Comparison of ENCODE assay signal across 9 cellular contexts in genomic region chr11:128685383-128686044, GRCh38. TPM values are rescaled to one million over a fixed set of nuclear protein-coding genes. Genes with fewer than 3 reads are reported as not detected.
DNase-seq lines count a peak whose midpoint lies in the region; ATAC-seq, FAIRE-seq and TF ChIP-seq lines count a peak whose summit lies in the region.
"Had no signal": no experiment of that assay in that cellular context is flagged by ENCODE, and none has a peak within 500 bp of the region (broad histone marks: within the 10 kb centered on the region; RNA-seq: fewer than 3 reads in every experiment).

No MANE protein-coding gene starts in this region.

- CTCF ChIA-PET in activated naive CD4-positive, alpha-beta T cell treated with anti-CD3 and anti-CD28 coated beads, Interleukin-2, amount 10 ng/mL, durations not matched to agents 7 days and 5 days (lab: Charles Lee) = interaction anchor here (1.5 to 2.8 kb wide), 2 partner anchors 53 to 68 kb away, joined by 4 to 8 read pairs; no protein-coding TSS in a partner anchor

- ATAC-seq in HG03469 (IDR thresholded peaks at IDR 0.05; ENCODE audit: unreplicated experiment) (no peak), GM19467 (IDR thresholded peaks at IDR 0.05; ENCODE audit: unreplicated experiment) (no peak)

- H3K9me3 Mint-ChIP-seq in activated naive CD4-positive, alpha-beta T cell treated with anti-CD3 and anti-CD28 coated beads, Interleukin-2, amount 10 ng/mL, durations not matched to agents 7 days and 5 days = no peaks in the 10 kb centered on the region
- peaks cover 9% of the 10 kb centered on the region for H3K9me3 Mint-ChIP-seq in astrocyte (ENCODE audit: unreplicated experiment)

- no peak overlapping the region for H3K9ac ChIP-seq in astrocyte (ENCODE audit: low read length)

- H3K4me3 ChIP-seq in astrocyte (ENCODE audit: insufficient read depth, low read depth, low read length) (no peak overlapping the region), suprapubic skin (peak overlapping the region; percentile 28), thyroid gland (replicated peaks in 1 of 3) (no peak overlapping the region)

- peaks cover 24% of the 10 kb centered on the region for H3K4me1 ChIP-seq in astrocyte (ENCODE audit: insufficient read depth, low read length)
- H3K4me1 ChIP-seq in suprapubic skin = peaks cover 45% of the 10 kb centered on the region
- H3K4me1 ChIP-seq in thyroid gland = peaks cover 26 to 36% of the 10 kb centered on the region in 2 donors

- H3K79me2 ChIP-seq in astrocyte (ENCODE audit: insufficient read depth, low read length) = no peaks in the 10 kb centered on the region

- H3K27ac Mint-ChIP-seq in activated naive CD4-positive, alpha-beta T cell treated with anti-CD3 and anti-CD28 coated beads, Interleukin-2, amount 10 ng/mL, durations not matched to agents 7 days and 5 days = no peak overlapping the region
- no peak overlapping the region for H3K27ac Mint-ChIP-seq in astrocyte (ENCODE audit: unreplicated experiment)

- no peak for TF ChIP-seq EP300 in suprapubic skin (IDR thresholded peaks at IDR 0.05)

- H3K4me1 Mint-ChIP-seq in activated naive CD4-positive, alpha-beta T cell treated with anti-CD3 and anti-CD28 coated beads, Interleukin-2, amount 10 ng/mL, durations not matched to agents 7 days and 5 days = peaks cover 46% of the 10 kb centered on the region
- H3K4me1 Mint-ChIP-seq in astrocyte (ENCODE audit: low read depth, unreplicated experiment) = peaks cover 6% of the 10 kb centered on the region

- H3K9me3 ChIP-seq in astrocyte (ENCODE audit: insufficient read depth, low read depth, low read length) = no peaks in the 10 kb centered on the region
- no peaks in the 10 kb centered on the region for H3K9me3 ChIP-seq in suprapubic skin
- H3K9me3 ChIP-seq in thyroid gland = no peaks in the 10 kb centered on the region

- no peak for TF ChIP-seq CTCF in astrocyte (IDR thresholded peaks at IDR 0.05; ENCODE audit: insufficient read depth, low read depth, low read length)
- no peak for TF ChIP-seq CTCF in suprapubic skin (IDR thresholded peaks at IDR 0.05)
- no peak for TF ChIP-seq CTCF in thyroid gland (IDR thresholded peaks at IDR 0.05)

- H3K4me3 Mint-ChIP-seq in activated naive CD4-positive, alpha-beta T cell treated with anti-CD3 and anti-CD28 coated beads, Interleukin-2, amount 10 ng/mL, durations not matched to agents 7 days and 5 days = peak overlapping the region; percentile 24
- H3K4me3 Mint-ChIP-seq in astrocyte (ENCODE audit: unreplicated experiment) = peak overlapping the region; percentile 16

- DNase-seq in activated naive CD4-positive, alpha-beta T cell treated with anti-CD3 and anti-CD28 coated beads, Interleukin-2, amount 10 ng/mL, durations not matched to agents 7 days and 5 days = no peak
- no peak for DNase-seq in activated naive CD4-positive, alpha-beta T cell treated with anti-CD3 and anti-CD28 coated beads, Interleukin-2, amount 50 U/mL, for 16 hours
- no peak for DNase-seq in astrocyte (ENCODE audit: low read depth)
- peak; percentile 12 for DNase-seq in left kidney (ENCODE audit: low read depth, low spot score)
- DNase-seq in suprapubic skin (ENCODE audit: low spot score in 2 of 2) = no peak
- no peak for DNase-seq in thyroid gland
- DNase-seq: NCI-H524 had no signal

- 24% methylated on average over 22 of the region's 22 CpGs for WGBS in suprapubic skin
- 24 to 25% methylated on average over 22 of the region's 22 CpGs for WGBS in thyroid gland, 2 donors

- no peak overlapping the region for H3K27ac ChIP-seq in astrocyte (ENCODE audit: low read depth, low read length)
- no peak overlapping the region for H3K27ac ChIP-seq in suprapubic skin
- no peak overlapping the region for H3K27ac ChIP-seq in thyroid gland

- H3K36me3 ChIP-seq in astrocyte (ENCODE audit: insufficient read depth, low read length) (no peaks in the 10 kb centered on the region), suprapubic skin (no peaks in the 10 kb centered on the region), thyroid gland (no peaks in the 10 kb centered on the region)

- H3K4me2 ChIP-seq in astrocyte (ENCODE audit: low read length) = peak overlapping the region; percentile 89

- H3K27me3 ChIP-seq in astrocyte (ENCODE audit: insufficient read depth, low read length) (peaks cover 87% of the 10 kb centered on the region), suprapubic skin (peaks cover 79% of the 10 kb centered on the region), thyroid gland (peaks cover 27% of the 10 kb centered on the region)

- FAIRE-seq in astrocyte (lab: Jason Lieb, UNC) = no peak

- H3K36me3 Mint-ChIP-seq in activated naive CD4-positive, alpha-beta T cell treated with anti-CD3 and anti-CD28 coated beads, Interleukin-2, amount 10 ng/mL, durations not matched to agents 7 days and 5 days = no peaks in the 10 kb centered on the region
- H3K36me3 Mint-ChIP-seq in astrocyte (ENCODE audit: low read depth, unreplicated experiment) = no peaks in the 10 kb centered on the region

- TF ChIP-seq POLR2A in suprapubic skin (IDR thresholded peaks at IDR 0.05) (no peak), thyroid gland (IDR thresholded peaks at IDR 0.05) (no peak)

- H3K27me3 Mint-ChIP-seq in activated naive CD4-positive, alpha-beta T cell treated with anti-CD3 and anti-CD28 coated beads, Interleukin-2, amount 10 ng/mL, durations not matched to agents 7 days and 5 days = peaks cover 93% of the 10 kb centered on the region
- peaks cover 84% of the 10 kb centered on the region for H3K27me3 Mint-ChIP-seq in astrocyte (ENCODE audit: low read depth, unreplicated experiment)

- peaks cover 5% of the 10 kb centered on the region for H4K20me1 ChIP-seq in astrocyte (ENCODE audit: insufficient read depth, low read length)

- H2AFZ ChIP-seq in astrocyte (ENCODE audit: low read depth, low read length) = no peak overlapping the region

- intact Hi-C loops in thyroid gland (cut with DNase I) = no loop called here

RNA-seq across cellular contexts. Expression of gene FLI1, which starts 8.4 kb away (rescaled TPM):
- 15.0 and 15.6 TPM in 2 replicates for total RNA-seq in astrocyte
- 10 to 100 TPM in 3 of 4 donors, 1 to 10 TPM in 1; 6.1 to 21.2 (median 15.2) TPM for total RNA-seq in suprapubic skin
- 10 to 100 TPM in 3 of 4 donors, 1 to 10 TPM in 1; 8.7 to 26.7 (median 19.9) TPM for total RNA-seq in thyroid gland
